Comparison of ENCODE assay signal across 8 cellular contexts in the genomic region with DNA sequence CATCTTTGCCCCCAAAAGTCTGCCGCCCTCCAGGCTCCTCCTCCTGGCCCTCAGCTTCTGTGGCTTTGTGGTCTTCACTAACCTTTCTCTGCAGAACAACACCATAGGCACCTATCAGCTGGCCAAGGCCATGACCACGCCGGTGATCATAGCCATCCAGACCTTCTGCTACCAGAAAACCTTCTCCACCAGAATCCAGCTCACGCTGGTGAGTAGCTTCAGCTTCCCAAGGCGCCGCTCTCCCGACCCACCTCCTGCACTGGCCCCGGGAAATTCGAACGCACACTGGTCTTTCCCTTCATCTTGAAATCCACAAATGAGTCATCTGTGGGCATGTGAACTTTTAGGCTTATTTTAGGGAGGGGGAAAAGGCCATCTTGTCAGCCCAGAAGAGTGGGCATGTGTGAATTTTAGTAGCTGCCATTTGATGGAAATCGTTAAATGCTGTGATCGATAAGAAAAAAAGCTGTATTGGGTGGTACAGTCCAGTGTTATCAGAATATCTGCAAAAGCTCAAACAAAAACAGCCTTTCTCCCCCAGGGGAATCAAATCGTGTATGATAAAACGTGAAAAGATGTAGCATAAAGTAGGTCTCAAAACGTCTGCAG. TPM values are rescaled to one million over a fixed set of nuclear protein-coding genes. Genes with fewer than 3 reads are reported as not detected.
DNase-seq lines count a peak whose midpoint lies in the region; ATAC-seq and TF ChIP-seq lines count a peak whose summit lies in the region.

No MANE protein-coding gene starts in this region.

- H3K27me3 Mint-ChIP-seq in CD8-positive, alpha-beta T cell (ENCODE audit: low read depth): no peaks in the 10 kb centered on the region
- no peaks in the 10 kb centered on the region for H3K27me3 Mint-ChIP-seq in activated naive CD4-positive, alpha-beta T cell treated with anti-CD3 and anti-CD28 coated beads for 36 hours (ENCODE audit: low read depth)
- H3K27me3 Mint-ChIP-seq in neural progenitor cell (ENCODE audit: insufficient read depth, low read depth): no peaks in the 10 kb centered on the region

- peak overlapping the region; percentile 88 for H2AFZ ChIP-seq in neural progenitor cell (replicated peaks)

- in situ Hi-C loops in Panc1 (cut with HindIII; ENCODE audit: low pct_unique_long_range_greater_than_20kb, low sequenced_read_pairs): no loop called here

- H3K4me3 Mint-ChIP-seq in CD8-positive, alpha-beta T cell: peak overlapping the region; percentile 98
- peak overlapping the region; percentile 95 for H3K4me3 Mint-ChIP-seq in activated naive CD4-positive, alpha-beta T cell treated with anti-CD3 and anti-CD28 coated beads for 36 hours
- H3K4me3 Mint-ChIP-seq in neural progenitor cell: peak overlapping the region; percentile 99

- intact Hi-C loops in CD8-positive, alpha-beta T cell (cut with DNase I, micrococcal nuclease): loop anchor here (1.0 to 10.0 kb wide), 11 partner anchors 26 to 1496 kb away; a partner anchor contains a TSS
- intact Hi-C loops in Panc1 (cut with micrococcal nuclease; ENCODE audit: unreplicated experiment): no loop called here
- intact Hi-C loops in activated naive CD4-positive, alpha-beta T cell treated with anti-CD3 and anti-CD28 coated beads for 36 hours (cut with micrococcal nuclease): loop anchor here (1.0 to 5.0 kb wide), 6 partner anchors 60 to 414 kb away; a partner anchor contains a TSS

- H3K4me3 ChIP-seq in CD8-positive, alpha-beta T cell (ENCODE audit: low read depth, low read length): peak overlapping the region; percentile 80
- peak overlapping the region; percentile 75 to 98 for H3K4me3 ChIP-seq in Panc1 (ENCODE audit: low read depth in 2 of 2, low read length in 2 of 2)
- H3K4me3 ChIP-seq in neural progenitor cell: peak overlapping the region; percentile 65
- peak overlapping the region; percentile 52 to 93 (median 72) for H3K4me3 ChIP-seq in upper lobe of left lung

- CTCF ChIA-PET in CD8-positive, alpha-beta T cell (lab: Charles Lee): interaction anchor here (0.8 to 1.9 kb wide), 3 partner anchors 22 to 61 kb away, joined by 3 to 9 read pairs (median 3); a partner anchor contains a TSS
- CTCF ChIA-PET in Panc1 (lab: Charles Lee): interaction anchor here (0.5 to 0.9 kb wide), 2 partner anchors 65 to 83 kb away, joined by 3 to 10 read pairs; no protein-coding TSS in a partner anchor
- CTCF ChIA-PET in activated naive CD4-positive, alpha-beta T cell treated with anti-CD3 and anti-CD28 coated beads for 36 hours (lab: Charles Lee): interaction anchor here (0.6 to 0.8 kb wide), 4 partner anchors 9 to 413 kb away, joined by 3 to 4 read pairs (median 3); no protein-coding TSS in a partner anchor

- peak overlapping the region; percentile 80 for H3K4me2 ChIP-seq in neural progenitor cell

- H4K20me1 ChIP-seq in neural progenitor cell (ENCODE audit: low read depth): no peaks in the 10 kb centered on the region

- no TSS peak for BruUV-seq in Panc1 (replicated peaks; lab: Mats Ljungman, UMichigan)

- TF ChIP-seq POLR2A in upper lobe of left lung (IDR thresholded peaks at IDR 0.05): no peak

- H3K9me3 ChIP-seq in CD8-positive, alpha-beta T cell (ENCODE audit: low read length): no peaks in the 10 kb centered on the region
- H3K9me3 ChIP-seq in Panc1 (ENCODE audit: control insufficient read depth, insufficient read depth, low read depth, low read length): no peaks in the 10 kb centered on the region
- no peaks in the 10 kb centered on the region for H3K9me3 ChIP-seq in neural progenitor cell (ENCODE audit: low read depth)
- H3K9me3 ChIP-seq in upper lobe of left lung: no peaks in the 10 kb centered on the region

- no peaks in the 10 kb centered on the region for H3K27me3 ChIP-seq in CD8-positive, alpha-beta T cell (ENCODE audit: insufficient read depth, low read length)
- H3K27me3 ChIP-seq in Panc1 (ENCODE audit: control insufficient read depth, insufficient read depth, low read length) (no peaks in the 10 kb centered on the region), neural progenitor cell (no peaks in the 10 kb centered on the region), upper lobe of left lung (no peaks in the 10 kb centered on the region)

- POLR2A ChIA-PET in CD8-positive, alpha-beta T cell (lab: Charles Lee): interaction anchor here (0.5 to 3.0 kb wide), 7 partner anchors 10 to 136 kb away, joined by 3 to 49 read pairs (median 4); a partner anchor contains a TSS
- POLR2A ChIA-PET in Panc1 (lab: Charles Lee): no interaction called here

- peak overlapping the region; percentile 76 for H3K27ac ChIP-seq in CD8-positive, alpha-beta T cell (ENCODE audit: low read depth, low read length)
- H3K27ac ChIP-seq in Panc1 (ENCODE audit: low read length) (peak overlapping the region; percentile 97), neural progenitor cell (no peak overlapping the region), upper lobe of left lung (peak overlapping the region; percentile 74 to 90 (median 82))

- DNase-seq in CD8-positive, alpha-beta T cell: peak in 6 of 7 experiments; percentile 3 to 59 (median 26)
- peak; percentile 25 for DNase-seq in Panc1 (ENCODE audit: low read depth, low spot score)
- peak; percentile 41 for DNase-seq in activated naive CD4-positive, alpha-beta T cell treated with anti-CD3 and anti-CD28 coated beads for 36 hours
- DNase-seq in germinal center (ENCODE audit: low spot score): peak; percentile 16
- DNase-seq in neural progenitor cell (ENCODE audit: low spot score): peak; percentile 52
- peak; percentile 29 to 63 for DNase-seq in upper lobe of left lung

- peaks cover 21% of the 10 kb centered on the region for H3K4me1 ChIP-seq in CD8-positive, alpha-beta T cell (ENCODE audit: insufficient read depth, low read length)
- H3K4me1 ChIP-seq in Panc1 (ENCODE audit: control insufficient read depth, insufficient read depth, low read length): peaks cover 8% of the 10 kb centered on the region; the same call in 1 of the 2 replicates
- H3K4me1 ChIP-seq in neural progenitor cell: peaks cover 10% of the 10 kb centered on the region
- peaks cover 13 to 27% (median 18%) of the 10 kb centered on the region in 4 donors for H3K4me1 ChIP-seq in upper lobe of left lung

- H3K9me3 Mint-ChIP-seq in CD8-positive, alpha-beta T cell: no peaks in the 10 kb centered on the region
- no peaks in the 10 kb centered on the region for H3K9me3 Mint-ChIP-seq in activated naive CD4-positive, alpha-beta T cell treated with anti-CD3 and anti-CD28 coated beads for 36 hours
- H3K9me3 Mint-ChIP-seq in neural progenitor cell: no peaks in the 10 kb centered on the region

- peaks cover 48% of the 10 kb centered on the region for H3K4me1 Mint-ChIP-seq in CD8-positive, alpha-beta T cell (ENCODE audit: low read depth)
- peaks cover 22% of the 10 kb centered on the region for H3K4me1 Mint-ChIP-seq in activated naive CD4-positive, alpha-beta T cell treated with anti-CD3 and anti-CD28 coated beads for 36 hours (ENCODE audit: low read depth)
- H3K4me1 Mint-ChIP-seq in neural progenitor cell: peaks cover 27% of the 10 kb centered on the region

- peak overlapping the region; percentile 97 for H3K27ac Mint-ChIP-seq in CD8-positive, alpha-beta T cell
- H3K27ac Mint-ChIP-seq in activated naive CD4-positive, alpha-beta T cell treated with anti-CD3 and anti-CD28 coated beads for 36 hours: peak overlapping the region; percentile 74
- H3K27ac Mint-ChIP-seq in neural progenitor cell: peak overlapping the region; percentile 87

- peaks cover 15% of the 10 kb centered on the region for H3F3A ChIP-seq in neural progenitor cell (ENCODE audit: low read depth)

- peaks cover under 1% of the 10 kb centered on the region for H3K36me3 ChIP-seq in CD8-positive, alpha-beta T cell (ENCODE audit: insufficient read depth, low read length)
- H3K36me3 ChIP-seq in Panc1 (ENCODE audit: control insufficient read depth, insufficient read depth, low read length): peaks cover 10% of the 10 kb centered on the region
- peaks cover 12% of the 10 kb centered on the region for H3K36me3 ChIP-seq in neural progenitor cell
- peaks cover 0 to 6% (median under 1%) of the 10 kb centered on the region in 4 donors for H3K36me3 ChIP-seq in upper lobe of left lung

- peaks cover 35% of the 10 kb centered on the region for H3K36me3 Mint-ChIP-seq in CD8-positive, alpha-beta T cell
- peaks cover 7% of the 10 kb centered on the region for H3K36me3 Mint-ChIP-seq in activated naive CD4-positive, alpha-beta T cell treated with anti-CD3 and anti-CD28 coated beads for 36 hours (ENCODE audit: low read depth)
- H3K36me3 Mint-ChIP-seq in neural progenitor cell: peaks cover 19% of the 10 kb centered on the region

- TF ChIP-seq CTCF in CD8-positive, alpha-beta T cell (IDR thresholded peaks at IDR 0.05): no peak
- TF ChIP-seq CTCF in Panc1 (IDR thresholded peaks at IDR 0.05) (no peak), neural progenitor cell (IDR thresholded peaks at IDR 0.05) (no peak), upper lobe of left lung (IDR thresholded peaks at IDR 0.05) (no peak)

- peak overlapping the region; percentile 25 for H3K9ac ChIP-seq in neural progenitor cell

- ATAC-seq in CD8-positive, alpha-beta T cell: peak; percentile 10
- peak; percentile 54 for ATAC-seq in GM19455 (IDR thresholded peaks at IDR 0.05; ENCODE audit: unreplicated experiment)
- peak; percentile 10 for ATAC-seq in HG03521 (IDR thresholded peaks at IDR 0.05; ENCODE audit: unreplicated experiment)
- peak; percentile 65 for ATAC-seq in Panc1
- ATAC-seq in upper lobe of left lung (ENCODE audit: low FRiP score in 2 of 2): peak; percentile 83 to 84

- H3K79me2 ChIP-seq in neural progenitor cell (ENCODE audit: low read depth): peaks cover 28% of the 10 kb centered on the region

- 5 to 7% methylated on average over 14 to 15 of the region's 15 CpGs for WGBS in upper lobe of left lung, 2 donors

- TF ChIP-seq EP300 in upper lobe of left lung (IDR thresholded peaks at IDR 0.05): no peak

RNA-seq across cellular contexts. Expression of a gene that starts 0.7 kb away (rescaled TPM):
- 1 to 10 TPM; 4.0 to 5.7 TPM for total RNA-seq in CD8-positive, alpha-beta T cell
- total RNA-seq in Panc1 (2021; ENCODE audit: unreplicated experiment): 15.9 TPM
- polyA plus RNA-seq in Panc1 (2012; ENCODE audit: insufficient read length): 10.2 TPM
- 1 to 10 TPM; 2.8 to 3.1 TPM for total RNA-seq in activated naive CD4-positive, alpha-beta T cell treated with anti-CD3 and anti-CD28 coated beads for 36 hours
- 1.5 and 3.5 TPM in 2 replicates for total RNA-seq in neural progenitor cell (ENCODE audit: low replicate concordance)
- 10 to 100 TPM in 3 of 6 donors, 1 to 10 TPM in 3; 6.5 to 38.8 (median 15.2) TPM for total RNA-seq in upper lobe of left lung

RNA-seq across cellular contexts. Expression of a gene that starts 59.9 kb away (rescaled TPM):
- 10 to 100 TPM; 40.1 to 45.9 TPM for total RNA-seq in CD8-positive, alpha-beta T cell
- 82.3 TPM for total RNA-seq in Panc1 (2021; ENCODE audit: unreplicated experiment)
- 35.6 TPM for polyA plus RNA-seq in Panc1 (2012; ENCODE audit: insufficient read length)
- total RNA-seq in activated naive CD4-positive, alpha-beta T cell treated with anti-CD3 and anti-CD28 coated beads for 36 hours: 100 to 1,000 TPM; 126 to 135 TPM
- 152 and 231 TPM in 2 replicates for total RNA-seq in neural progenitor cell (ENCODE audit: low replicate concordance)
- total RNA-seq in upper lobe of left lung: 10 to 100 TPM; 26.1 to 56.6 (median 29.1) TPM

Comparison
In these comparisons a context has a peak if more than half of its experiments do, and no peak if none do; other contexts are left out.
1. ATAC-seq: peak in every context shown above with its lines; median percentile 84 in upper lobe of left lung; 65 in Panc1; 54 in GM19455; 10 in CD8-positive, alpha-beta T cell; 10 in HG03521.